ENCODE assay signal across 10 cellular contexts in genomic region chr5:72363146-72363802, GRCh38. TPM values are rescaled to one million over a fixed set of nuclear protein-coding genes. Genes with fewer than 3 reads are reported as not detected.
DNase-seq lines count a peak whose midpoint lies in the region; ATAC-seq lines count a peak whose summit lies in the region.
"Had no signal": no experiment of that assay in that cellular context is flagged by ENCODE, and none has a peak within 500 bp of the region (broad histone marks: within the 10 kb centered on the region; RNA-seq: fewer than 3 reads in every experiment).

No MANE protein-coding gene starts in this region.

- intact Hi-C loops in sciatic nerve (cut with DNase I) = loop anchor here (10.0 kb wide), 1 partner anchor 152 kb away; no protein-coding TSS in a partner anchor

- no peak overlapping the region for H3K14ac ChIP-seq in mesenchymal stem cell (ENCODE audit: low read length in 2 of 2)

- H2BK120ac ChIP-seq in mesenchymal stem cell (ENCODE audit: low read depth, low read length) = no peak overlapping the region

- H3K4ac ChIP-seq in mesenchymal stem cell (ENCODE audit: low read depth in 1 of 2, low read length in 2 of 2) = peak overlapping the region in 1 of 2 experiments; percentile 78

- peaks cover 40% of the 10 kb centered on the region for H3K36me3 ChIP-seq in BLaER1
- peaks cover 17% of the 10 kb centered on the region for H3K36me3 ChIP-seq in MG63
- H3K36me3 ChIP-seq in mesenchymal stem cell (ENCODE audit: control insufficient read depth in 1 of 2, insufficient read depth in 2 of 2, low read depth in 1 of 2, low read length in 2 of 2) = peaks cover 8 to 47% of the 10 kb centered on the region in 2 experiments

- H3K27me3 ChIP-seq in BLaER1 = no peaks in the 10 kb centered on the region
- no peaks in the 10 kb centered on the region for H3K27me3 ChIP-seq in MG63
- no peaks in the 10 kb centered on the region for H3K27me3 ChIP-seq in mesenchymal stem cell (ENCODE audit: control insufficient read depth in 1 of 2, insufficient read depth in 1 of 2, low read length in 2 of 2)

- H3K9ac ChIP-seq in BLaER1 = no peak overlapping the region
- H3K9ac ChIP-seq in mesenchymal stem cell (ENCODE audit: low read length) = peak overlapping the region; percentile 67

- H3K4me2 ChIP-seq in BLaER1 = peak overlapping the region; percentile 42; the same call in 1 of the 2 replicates
- H3K4me2 ChIP-seq in mesenchymal stem cell (ENCODE audit: low read length, poor library complexity, severe bottlenecking) = no peak overlapping the region

- H2BK15ac ChIP-seq in mesenchymal stem cell (ENCODE audit: low read depth, poor library complexity, severe bottlenecking) = no peak overlapping the region

- no peak overlapping the region for H2BK12ac ChIP-seq in mesenchymal stem cell (ENCODE audit: low read length in 2 of 2)

- H2AFZ ChIP-seq in mesenchymal stem cell (ENCODE audit: low read depth, low read length) = no peak overlapping the region

- peaks cover 7% of the 10 kb centered on the region for H3K79me1 ChIP-seq in mesenchymal stem cell (replicated peaks; ENCODE audit: low read length, poor library complexity, severe bottlenecking)

- H3K27ac ChIP-seq in BLaER1 (no peak overlapping the region), mesenchymal stem cell (ENCODE audit: low read length, poor library complexity, severe bottlenecking) (peak overlapping the region; percentile 83)

- no peaks in the 10 kb centered on the region for H3K9me3 ChIP-seq in BLaER1
- H3K9me3 ChIP-seq in MG63 = peaks cover 2% of the 10 kb centered on the region; the same call in 1 of the 2 replicates
- no peaks in the 10 kb centered on the region for H3K9me3 ChIP-seq in mesenchymal stem cell (ENCODE audit: control insufficient read depth, low read length)

- no peak for ATAC-seq in GM21717 (IDR thresholded peaks at IDR 0.05; ENCODE audit: unreplicated experiment)
- ATAC-seq in sciatic nerve = no peak
- ATAC-seq in GM21390 (IDR thresholded peaks at IDR 0.05; ENCODE audit: unreplicated experiment) = no peak
- ATAC-seq in GM21515 (IDR thresholded peaks at IDR 0.05; ENCODE audit: unreplicated experiment) = no peak
- ATAC-seq: activated T-helper 17 cell treated with anti-CD3 and anti-CD28 coated beads, Interleukin-2, amount 50 U/mL, for 72 hours had no signal

- H4K91ac ChIP-seq in mesenchymal stem cell (ENCODE audit: low read length) = peak overlapping the region; percentile 36

- peaks cover 44% of the 10 kb centered on the region for H3K4me1 ChIP-seq in BLaER1
- H3K4me1 ChIP-seq in mesenchymal stem cell (ENCODE audit: control insufficient read depth, insufficient read depth, low read depth, low read length) = no peaks in the 10 kb centered on the region

- peak overlapping the region; percentile 83 for H2AK5ac ChIP-seq in mesenchymal stem cell (ENCODE audit: low read length, severe bottlenecking)

- H3K4me3 ChIP-seq in BLaER1 (no peak overlapping the region), MG63 (no peak overlapping the region), mesenchymal stem cell (ENCODE audit: insufficient read depth in 1 of 2, low read depth in 1 of 2, low read length in 2 of 2) (no peak overlapping the region)

- DNase-seq in MG63 (peak; percentile 49), dedifferentiated amniotic fluid mesenchymal stem cell (ENCODE audit: extremely low spot score) (peak; percentile 77), mesenchymal stem cell (peak; percentile 64), sciatic nerve (ENCODE audit: low spot score) (no peak)
- DNase-seq: NCI-H1092 treated with DMSO at 0.1 percent for 48 hours had no signal

- WGBS in mesenchymal stem cell = 86% methylated on average over 1 of the region's 1 CpG

- no peaks in the 10 kb centered on the region for H4K20me1 ChIP-seq in BLaER1

- H2BK5ac ChIP-seq in mesenchymal stem cell (ENCODE audit: low read depth, low read length, poor library complexity, severe bottlenecking) = peak overlapping the region; percentile 90

- H3K23ac ChIP-seq in mesenchymal stem cell (ENCODE audit: low read length in 2 of 2) = peak overlapping the region in 1 of 2 experiments; percentile 9

- H4K8ac ChIP-seq in mesenchymal stem cell (ENCODE audit: low read length) = no peak overlapping the region

- peak overlapping the region; percentile 34 to 61 for H3K18ac ChIP-seq in mesenchymal stem cell (ENCODE audit: low read depth in 1 of 2, low read length in 2 of 2)

RNA-seq across cellular contexts. Expression of gene PTCD2, which starts 43.1 kb away (rescaled TPM):
- 16.4 and 27.6 TPM in 2 replicates for total RNA-seq in MG63 (2014; rRNA removed; shearing (Covaris generic); ENCODE audit: low replicate concordance)
- polyA plus RNA-seq in mesenchymal stem cell (2013, experiment 1 of 2) = 5.4 TPM
- polyA plus RNA-seq in mesenchymal stem cell (2013, experiment 2 of 2) = 4.9 TPM
- 10.5 TPM for total RNA-seq in sciatic nerve

RNA-seq across cellular contexts. Expression of gene MRPS27, which starts 43.2 kb away (rescaled TPM):
- 102 and 121 TPM in 2 replicates for total RNA-seq in MG63 (2014; rRNA removed; shearing (Covaris generic); ENCODE audit: low replicate concordance)
- polyA plus RNA-seq in mesenchymal stem cell (2013, experiment 1 of 2) = 34.7 TPM
- polyA plus RNA-seq in mesenchymal stem cell (2013, experiment 2 of 2) = 34.6 TPM
- 39.5 TPM for total RNA-seq in sciatic nerve
